8 cellular contexts compared by ENCODE assay signal in the genomic region with DNA sequence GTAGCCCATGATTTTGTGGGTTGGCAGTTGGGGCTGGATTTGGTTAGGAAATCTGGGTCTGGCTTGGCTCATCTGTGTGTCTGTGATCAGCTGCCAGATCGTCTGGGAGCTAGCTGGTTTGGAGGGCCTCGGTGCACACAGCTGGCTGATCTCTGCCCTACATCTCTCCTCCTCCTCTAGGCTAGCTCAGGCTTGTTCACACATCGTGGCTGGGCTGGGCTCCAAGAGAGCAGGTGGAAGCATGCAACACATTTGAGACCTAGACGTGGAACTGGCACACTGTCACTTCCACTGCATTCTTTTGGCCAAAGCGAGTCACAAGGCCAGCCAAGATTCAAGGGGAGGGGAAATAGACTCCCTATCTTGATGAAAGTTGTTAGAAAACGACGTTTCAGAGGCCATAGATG.
A peak's percentile ranks its signal among the peaks of the same experiment; 100 is the strongest.
DNase-seq lines count a peak whose midpoint lies in the region; ATAC-seq, FAIRE-seq and TF ChIP-seq lines count a peak whose summit lies in the region.

No MANE protein-coding gene starts in this region.

- H3K27ac ChIP-seq in HEK293 (ENCODE audit: extremely low read depth, low read depth, low read length), result no peak overlapping the region

- no peak for FAIRE-seq in RCC 7860 (lab: Jason Lieb, UNC)

- no peaks in the 10 kb centered on the region for H3K4me1 ChIP-seq in HEK293 (ENCODE audit: control insufficient read depth, insufficient read depth, low read length)

- no peaks in the 10 kb centered on the region for H3K9me3 ChIP-seq in HEK293 (ENCODE audit: control insufficient read depth, insufficient read depth, low read depth, low read length)

- ATAC-seq in activated CD4-positive, CD25-positive, alpha-beta regulatory T cell treated with anti-CD3 and anti-CD28 coated beads, Interleukin-2, amount 50 U/mL, for 24 hours, result no peak
- ATAC-seq in HG03460 (IDR thresholded peaks at IDR 0.05; ENCODE audit: unreplicated experiment) (no peak), HG02885 (IDR thresholded peaks at IDR 0.05; ENCODE audit: poor library complexity, unreplicated experiment) (no peak)

- no peak overlapping the region for H3K4me3 ChIP-seq in HEK293 (ENCODE audit: low read depth, low read length)
- H3K4me3 ChIP-seq in foreskin fibroblast (ENCODE audit: low read depth in 1 of 2, low read length in 2 of 2), result no peak overlapping the region
- H3K4me3 ChIP-seq in retinal pigment epithelial cell (ENCODE audit: low read length), result no peak overlapping the region

- peaks cover 46 to 91% of the 10 kb centered on the region in 2 experiments for H3K36me3 ChIP-seq in HEK293 (ENCODE audit: control insufficient read depth in 2 of 2, insufficient read depth in 1 of 2, low read length in 2 of 2)

- no peak for TF ChIP-seq CTCF in HEK293 (tag by site-specific recombination; IDR thresholded peaks at IDR 0.05)
- TF ChIP-seq CTCF in foreskin fibroblast (IDR thresholded peaks at IDR 0.05; ENCODE audit: low read depth, low read length), result no peak
- no peak for TF ChIP-seq CTCF in retinal pigment epithelial cell (conservative IDR thresholded peaks at IDR 0.05; ENCODE audit: low read depth, low read length)

- DNase-seq in RCC 7860 (ENCODE audit: low spot score) (peak; percentile 51), foreskin fibroblast (peak; percentile 83 to 95), retinal pigment epithelial cell (ENCODE audit: low read depth) (peak; percentile 62), SKM-1 (lab: John Stamatoyannopoulos, UW; ENCODE audit: unreplicated experiment) (no peak)

- CTCF ChIA-PET in HEK293 (lab: Yijun Ruan, JAX), result interaction anchor here (0.6 to 1.6 kb wide), 2 partner anchors 12 to 244 kb away, joined by 4 to 8 read pairs; no protein-coding TSS in a partner anchor

- POLR2A ChIA-PET in HEK293 (lab: Yijun Ruan, JAX), result interaction anchor here (1.0 to 1.7 kb wide), 2 partner anchors 13 to 16 kb away, joined by 3 to 5 read pairs; a partner anchor contains a TSS

TF ChIP-seq in HEK293, 187 proteins besides CTCF, POLR2A, EP300 and RAD21:
- TF ChIP-seq, protein P1, sequence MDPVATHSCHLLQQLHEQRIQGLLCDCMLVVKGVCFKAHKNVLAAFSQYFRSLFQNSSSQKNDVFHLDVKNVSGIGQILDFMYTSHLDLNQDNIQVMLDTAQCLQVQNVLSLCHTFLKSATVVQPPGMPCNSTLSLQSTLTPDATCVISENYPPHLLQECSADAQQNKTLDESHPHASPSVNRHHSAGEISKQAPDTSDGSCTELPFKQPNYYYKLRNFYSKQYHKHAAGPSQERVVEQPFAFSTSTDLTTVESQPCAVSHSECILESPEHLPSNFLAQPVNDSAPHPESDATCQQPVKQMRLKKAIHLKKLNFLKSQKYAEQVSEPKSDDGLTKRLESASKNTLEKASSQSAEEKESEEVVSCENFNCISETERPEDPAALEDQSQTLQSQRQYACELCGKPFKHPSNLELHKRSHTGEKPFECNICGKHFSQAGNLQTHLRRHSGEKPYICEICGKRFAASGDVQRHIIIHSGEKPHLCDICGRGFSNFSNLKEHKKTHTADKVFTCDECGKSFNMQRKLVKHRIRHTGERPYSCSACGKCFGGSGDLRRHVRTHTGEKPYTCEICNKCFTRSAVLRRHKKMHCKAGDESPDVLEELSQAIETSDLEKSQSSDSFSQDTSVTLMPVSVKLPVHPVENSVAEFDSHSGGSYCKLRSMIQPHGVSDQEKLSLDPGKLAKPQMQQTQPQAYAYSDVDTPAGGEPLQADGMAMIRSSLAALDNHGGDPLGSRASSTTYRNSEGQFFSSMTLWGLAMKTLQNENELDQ (tag by site-specific recombination; IDR thresholded peaks at IDR 0.05; ENCODE audit: low read depth), result no peak
- TF ChIP-seq, protein P2, sequence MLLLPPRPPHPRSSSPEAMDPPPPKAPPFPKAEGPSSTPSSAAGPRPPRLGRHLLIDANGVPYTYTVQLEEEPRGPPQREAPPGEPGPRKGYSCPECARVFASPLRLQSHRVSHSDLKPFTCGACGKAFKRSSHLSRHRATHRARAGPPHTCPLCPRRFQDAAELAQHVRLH (tag by site-specific recombination; IDR thresholded peaks at IDR 0.05), result no peak
- TF ChIP-seq REPIN1 (tag by site-specific recombination; IDR thresholded peaks at IDR 0.05; ENCODE audit: low read depth), result no peak
- peak; percentile 78 for TF ChIP-seq PRDM1 (tag by site-specific recombination; IDR thresholded peaks at IDR 0.05)
- TF ChIP-seq ZBTB17 (tag by site-specific recombination; IDR thresholded peaks at IDR 0.05), result peak; percentile 45; the same call in 1 of the 2 replicates
- no peak for TF ChIP-seq ZNF660 (tag by site-specific recombination; IDR thresholded peaks at IDR 0.05)
- no peak for TF ChIP-seq ZNF138 (tag by site-specific recombination; IDR thresholded peaks at IDR 0.05; ENCODE audit: borderline replicate concordance)
- TF ChIP-seq ZNF548 (tag by site-specific recombination; IDR thresholded peaks at IDR 0.05), result no peak
- TF ChIP-seq, protein P3, sequence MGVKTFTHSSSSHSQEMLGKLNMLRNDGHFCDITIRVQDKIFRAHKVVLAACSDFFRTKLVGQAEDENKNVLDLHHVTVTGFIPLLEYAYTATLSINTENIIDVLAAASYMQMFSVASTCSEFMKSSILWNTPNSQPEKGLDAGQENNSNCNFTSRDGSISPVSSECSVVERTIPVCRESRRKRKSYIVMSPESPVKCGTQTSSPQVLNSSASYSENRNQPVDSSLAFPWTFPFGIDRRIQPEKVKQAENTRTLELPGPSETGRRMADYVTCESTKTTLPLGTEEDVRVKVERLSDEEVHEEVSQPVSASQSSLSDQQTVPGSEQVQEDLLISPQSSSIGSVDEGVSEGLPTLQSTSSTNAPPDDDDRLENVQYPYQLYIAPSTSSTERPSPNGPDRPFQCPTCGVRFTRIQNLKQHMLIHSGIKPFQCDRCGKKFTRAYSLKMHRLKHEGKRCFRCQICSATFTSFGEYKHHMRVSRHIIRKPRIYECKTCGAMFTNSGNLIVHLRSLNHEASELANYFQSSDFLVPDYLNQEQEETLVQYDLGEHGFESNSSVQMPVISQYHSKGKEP (tag by site-specific recombination; IDR thresholded peaks at IDR 0.05), result peak; percentile 52; the same call in 1 of the 2 replicates
- TF ChIP-seq ZSCAN23 (tag by site-specific recombination; IDR thresholded peaks at IDR 0.05), result no peak
- TF ChIP-seq SCRT2 (tag by site-specific recombination; IDR thresholded peaks at IDR 0.05), result peak; percentile 79
- no peak for TF ChIP-seq ZNF221 (tag by site-specific recombination; IDR thresholded peaks at IDR 0.05; ENCODE audit: borderline replicate concordance)
- 0 out of 2 replicates have a peak, but pooled peaks have one; percentile 28 for TF ChIP-seq ZNF366 (tag by site-specific recombination; conservative IDR thresholded peaks at IDR 0.05)
- TF ChIP-seq, protein P4, sequence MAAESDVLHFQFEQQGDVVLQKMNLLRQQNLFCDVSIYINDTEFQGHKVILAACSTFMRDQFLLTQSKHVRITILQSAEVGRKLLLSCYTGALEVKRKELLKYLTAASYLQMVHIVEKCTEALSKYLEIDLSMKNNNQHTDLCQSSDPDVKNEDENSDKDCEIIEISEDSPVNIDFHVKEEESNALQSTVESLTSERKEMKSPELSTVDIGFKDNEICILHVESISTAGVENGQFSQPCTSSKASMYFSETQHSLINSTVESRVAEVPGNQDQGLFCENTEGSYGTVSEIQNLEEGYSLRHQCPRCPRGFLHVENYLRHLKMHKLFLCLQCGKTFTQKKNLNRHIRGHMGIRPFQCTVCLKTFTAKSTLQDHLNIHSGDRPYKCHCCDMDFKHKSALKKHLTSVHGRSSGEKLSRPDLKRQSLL (tag by site-specific recombination; IDR thresholded peaks at IDR 0.05), result no peak
- TF ChIP-seq ZNF121 (tag by site-specific recombination; IDR thresholded peaks at IDR 0.05), result no peak
- no peak for TF ChIP-seq ZSCAN16 (tag by site-specific recombination; IDR thresholded peaks at IDR 0.05)
- TF ChIP-seq ZNF777 (tag by site-specific recombination; IDR thresholded peaks at IDR 0.05; ENCODE audit: borderline replicate concordance), result no peak
